Comparison of ENCODE assay signal across 2 cellular contexts in genomic region chr19:34218818-34219164, GRCh38.
TF ChIP-seq lines count a peak whose summit lies in the region.

No MANE protein-coding gene starts in this region.

TF ChIP-seq in WTC11, 78 proteins besides CTCF, POLR2A, EP300 and RAD21 (continued from another document):
- TF ChIP-seq NFE2L1 (CRISPR knock-in tag; IDR thresholded peaks at IDR 0.05): no peak
- TF ChIP-seq SMAD3 (CRISPR knock-in tag; IDR thresholded peaks at IDR 0.05; ENCODE audit: borderline replicate concordance): no peak
- TF ChIP-seq ZSCAN18 (CRISPR knock-in tag; IDR thresholded peaks at IDR 0.05): no peak
- TF ChIP-seq GRHL2 (CRISPR knock-in tag; IDR thresholded peaks at IDR 0.05; ENCODE audit: insufficient replicate concordance, severe bottlenecking): no peak
- no peak for TF ChIP-seq ZNF423 (CRISPR knock-in tag; IDR thresholded peaks at IDR 0.05)
- TF ChIP-seq MAX (CRISPR knock-in tag; IDR thresholded peaks at IDR 0.05): no peak

TF ChIP-seq in endothelial cell of umbilical vein, 7 proteins besides CTCF, POLR2A, EP300 and RAD21 (continued from another document):
- TF ChIP-seq EZH2 (IDR thresholded peaks at IDR 0.05; ENCODE audit: borderline replicate concordance, low read depth, low read length, severe bottlenecking): no peak
